In the genomic region with DNA sequence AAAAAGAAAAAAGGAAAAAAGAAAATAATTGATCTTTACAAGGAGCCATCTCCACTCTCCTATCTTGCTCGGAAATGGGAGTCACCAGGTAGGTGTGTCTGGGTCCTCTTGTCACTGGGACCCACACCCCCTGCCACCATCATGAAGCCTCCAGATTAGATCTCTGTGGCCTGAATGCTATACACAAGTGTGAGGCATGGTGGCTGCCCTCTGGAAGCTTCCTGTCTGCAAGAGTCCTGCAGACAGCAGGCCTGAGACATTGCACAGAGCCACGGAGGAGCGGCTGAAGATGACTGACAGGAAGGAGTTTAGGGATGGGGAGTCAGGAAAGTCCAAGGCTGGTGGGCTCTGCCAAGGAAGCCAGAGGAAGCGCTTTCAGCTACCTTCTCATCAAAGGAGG, we compare ENCODE assay signal across 29 cellular contexts.
"Had no signal": no experiment of that assay in that cellular context is flagged by ENCODE, and none has a peak within 500 bp of the region (broad histone marks: within the 10 kb centered on the region; RNA-seq: fewer than 3 reads in every experiment).

No MANE protein-coding gene starts in this region.

- H3K27ac ChIP-seq: brain microvascular endothelial cell, SJCRH30, SK-N-MC, WERI-Rb-1 had no signal

- H3K4me3 ChIP-seq: SJCRH30, SK-N-MC had no signal

- H3K36me3 ChIP-seq: brain microvascular endothelial cell, SJCRH30, WERI-Rb-1 had no signal

- ATAC-seq: activated CD8-positive, alpha-beta memory T cell treated with anti-CD3 and anti-CD28 coated beads, Interleukin-2, amount 10 ng/mL, durations not matched to agents 7 days and 5 days; activated naive CD8-positive, alpha-beta T cell treated with anti-CD3 and anti-CD28 coated beads, Interleukin-2, amount 50 U/mL, for 24 hours; Panc1 had no signal

- DNase-seq: activated CD4-positive, alpha-beta memory T cell treated with anti-CD3 and anti-CD28 coated beads, Interleukin-2, amount 10 ng/mL, durations not matched to agents 7 days and 5 days; activated CD4-positive, alpha-beta T cell treated with anti-CD3 and anti-CD28 coated beads for 1 hour; activated CD4-positive, alpha-beta T cell treated with anti-CD3 and anti-CD28 coated beads for 48 hours; activated CD4-positive, CD25-positive, alpha-beta regulatory T cell; activated CD8-positive, alpha-beta memory T cell treated with anti-CD3 and anti-CD28 coated beads for 24 hours; activated CD8-positive, alpha-beta memory T cell treated with anti-CD3 and anti-CD28 coated beads, Interleukin-2, amount 10 ng/mL, durations not matched to agents 7 days and 5 days; activated CD8-positive, alpha-beta memory T cell treated with anti-CD3 and anti-CD28 coated beads, Interleukin-2, amount 50 U/mL, for 48 hours; activated effector memory CD4-positive, alpha-beta T cell treated with Interleukin-2 at 50 U/mL for 16 hours; activated naive CD4-positive, alpha-beta T cell treated with anti-CD3 and anti-CD28 coated beads, Interleukin-2, amount 10 ng/mL, durations not matched to agents 7 days and 5 days; activated naive CD8-positive, alpha-beta T cell treated with anti-CD3 and anti-CD28 coated beads, Interleukin-2, amount 50 U/mL, for 24 hours; activated T-cell treated with anti-CD3 and anti-CD28 coated beads, Interleukin-2, amount 50 U/mL, for 48 hours; aorta; brain microvascular endothelial cell; Karpas-422; KBM-7; NCI-H1105; NCI-H1417 treated with DMSO at 0.1 percent for 48 hours; NCI-H187 treated with DMSO at 0.1 percent for 48 hours; NCI-H2081; NCI-H2171 treated with DMSO at 0.1 percent for 48 hours; NCI-H2227 treated with DMSO at 0.1 percent for 48 hours; NCI-H446 treated with DMSO at 0.1 percent for 48 hours; NCI-H524; SHP77; SJCRH30; T1000; WERI-Rb-1 had no signal

- H3K27me3 ChIP-seq: SJCRH30 had no signal

- H3K9me3 ChIP-seq: SJCRH30 had no signal
